ENCODE assay signal across 21 cellular contexts in the genomic region with DNA sequence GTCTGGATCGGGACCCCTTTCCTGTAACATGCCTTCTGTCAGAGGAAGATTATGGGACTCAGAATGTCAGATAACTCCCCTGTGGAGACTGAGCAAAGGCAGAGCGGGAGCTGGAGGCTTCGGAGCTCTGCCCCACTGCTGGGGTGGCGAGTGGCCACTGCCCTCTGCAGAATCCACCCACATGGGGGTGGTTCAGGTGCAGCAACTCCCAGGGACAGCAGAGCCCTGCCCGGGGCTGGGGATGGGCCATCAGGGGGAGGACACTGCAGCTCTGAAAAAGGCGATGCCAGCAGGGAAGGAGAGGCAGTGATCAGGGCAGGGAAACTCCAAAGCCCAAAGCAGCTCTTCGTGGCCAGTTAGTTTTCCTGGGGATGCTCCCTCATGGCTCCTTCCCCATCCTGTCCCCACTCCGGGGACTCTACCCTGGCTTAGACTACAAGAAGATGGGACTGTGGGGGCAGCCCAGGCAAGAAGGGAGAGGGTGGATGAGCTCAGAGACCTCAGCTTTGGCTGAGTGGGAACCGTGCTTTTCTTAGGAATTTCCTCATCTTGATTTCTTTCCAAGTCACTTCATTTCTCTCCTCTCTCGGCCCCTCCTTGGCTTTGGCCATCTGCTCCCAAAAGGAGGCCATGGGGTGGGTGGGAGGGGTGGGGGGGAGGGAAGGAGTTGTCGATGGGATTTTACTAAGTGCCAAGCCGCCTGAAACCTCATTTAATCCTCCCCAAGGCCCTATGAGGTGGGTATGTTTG. TPM values are rescaled to one million over a fixed set of nuclear protein-coding genes. Genes with fewer than 3 reads are reported as not detected.
DNase-seq lines count a peak whose midpoint lies in the region; ATAC-seq and TF ChIP-seq lines count a peak whose summit lies in the region.
"Had no signal": no experiment of that assay in that cellular context is flagged by ENCODE, and none has a peak within 500 bp of the region (broad histone marks: within the 10 kb centered on the region; RNA-seq: fewer than 3 reads in every experiment).

No MANE protein-coding gene starts in this region.

- no peak overlapping the region for H3K9ac ChIP-seq in SK-N-SH

- CTCF ChIA-PET in SK-N-SH (lab: Yijun Ruan, JAX) = interaction anchor here (1.0 to 3.9 kb wide), 2 partner anchors 12 to 18 kb away, joined by 3 to 32 read pairs; no protein-coding TSS in a partner anchor

- no peak overlapping the region for H3K27ac ChIP-seq in SK-N-SH (ENCODE audit: low read depth in 2 of 2, low read length in 1 of 2)
- H3K27ac ChIP-seq in WERI-Rb-1 = peak overlapping the region; percentile 58
- peak overlapping the region in 2 of 3 donors; percentile 10 to 33 for H3K27ac ChIP-seq in thyroid gland
- no peak overlapping the region for H3K27ac ChIP-seq in sigmoid colon
- H3K27ac ChIP-seq: foreskin keratinocyte, pancreas had no signal

- no peaks in the 10 kb centered on the region for H3F3A ChIP-seq in SK-N-SH (replicated peaks; ENCODE audit: insufficient read depth)

- in situ Hi-C loops in GM13976 (cut with MboI; ENCODE audit: low sequenced_read_pairs, unreplicated experiment) = no loop called here

- H3K4me3 ChIP-seq in SK-N-SH (ENCODE audit: low read depth in 2 of 2, low read length in 1 of 2) = no peak overlapping the region
- H3K4me3 ChIP-seq in WERI-Rb-1 (ENCODE audit: low read depth, low read length) = no peak overlapping the region
- H3K4me3 ChIP-seq in fibroblast of the aortic adventitia (ENCODE audit: low read depth, low read length) = no peak overlapping the region
- no peak overlapping the region for H3K4me3 ChIP-seq in thyroid gland (replicated peaks in 1 of 3)
- H3K4me3 ChIP-seq in sigmoid colon = no peak overlapping the region
- H3K4me3 ChIP-seq: pancreas, uterus had no signal

- no peak for ATAC-seq in SK-N-SH treated with all-trans-retinoic acid at 6 μM for 48 hours

- 82% methylated on average over 12 of the region's 12 CpGs for WGBS in SK-N-SH (ENCODE audit: low lambda C conversion rate)
- 47 to 59% methylated on average over 11 to 12 of the region's 12 CpGs for WGBS in thyroid gland, 2 donors
- WGBS in sigmoid colon, 2 donors = 76% methylated on average over 12 of the region's 12 CpGs

- no peak for TF ChIP-seq RAD21 in SK-N-SH (IDR thresholded peaks at IDR 0.05; ENCODE audit: low read length)

- intact Hi-C loops in thyroid gland (cut with DNase I) (no loop called here), sigmoid colon (cut with DNase I) (no loop called here)

- peaks cover 28% of the 10 kb centered on the region for H3K27me3 ChIP-seq in SK-N-SH (ENCODE audit: insufficient read depth)
- H3K27me3 ChIP-seq in WERI-Rb-1 (ENCODE audit: insufficient read depth, low read depth, severe bottlenecking) = peaks cover 3% of the 10 kb centered on the region
- peaks cover 18% of the 10 kb centered on the region for H3K27me3 ChIP-seq in thyroid gland
- H3K27me3 ChIP-seq in sigmoid colon = peaks cover 26 to 76% (median 55%) of the 10 kb centered on the region in 3 donors

- TF ChIP-seq CTCF in SK-N-SH (IDR thresholded peaks at IDR 0.05) (no peak), WERI-Rb-1 (IDR thresholded peaks at IDR 0.05; ENCODE audit: low read depth, low read length) (no peak), fibroblast of the aortic adventitia (IDR thresholded peaks at IDR 0.05; ENCODE audit: insufficient read depth, low read length) (no peak), thyroid gland (IDR thresholded peaks at IDR 0.05) (no peak), GM13976 (IDR thresholded peaks at IDR 0.05; ENCODE audit: borderline replicate concordance, control extremely low read depth, extremely low read depth, insufficient read depth, missing control alignments) (no peak), sigmoid colon (IDR thresholded peaks at IDR 0.05) (no peak)

- peak; percentile 42 for DNase-seq in SK-N-SH
- DNase-seq in WERI-Rb-1 = peak; percentile 41
- DNase-seq in fibroblast of the aortic adventitia (ENCODE audit: low read depth) = peak; percentile 66
- no peak for DNase-seq in thyroid gland
- DNase-seq in NCI-H2196 (lab: John Stamatoyannopoulos, UW; ENCODE audit: unreplicated experiment) = no peak
- DNase-seq in GM13976 (ENCODE audit: low spot score) = no peak
- DNase-seq in sigmoid colon = no peak
- DNase-seq: activated naive CD8-positive, alpha-beta T cell treated with anti-CD3 and anti-CD28 coated beads, Interleukin-2, amount 10 ng/mL, durations not matched to agents 7 days and 5 days; activated T-cell treated with anti-CD3 and anti-CD28 coated beads, Interleukin-2, amount 50 U/mL, for 24 hours; CD4-positive, alpha-beta memory T cell; effector CD8-positive, alpha-beta T cell; foreskin keratinocyte; NCI-H146; NCI-H526; stimulated activated naive CD4-positive, alpha-beta T cell had no signal

- H3K36me3 ChIP-seq in SK-N-SH (replicated peaks in 1 of 2; ENCODE audit: control insufficient read depth in 1 of 2, insufficient read depth in 2 of 2, low read length in 1 of 2) = no peaks in the 10 kb centered on the region
- no peaks in the 10 kb centered on the region; the same call in 1 of the 2 replicates for H3K36me3 ChIP-seq in WERI-Rb-1
- no peaks in the 10 kb centered on the region for H3K36me3 ChIP-seq in thyroid gland
- H3K36me3 ChIP-seq in sigmoid colon = no peaks in the 10 kb centered on the region
- H3K36me3 ChIP-seq: pancreas, uterus had no signal

- no peak overlapping the region for H3K4me2 ChIP-seq in SK-N-SH

- H4K20me1 ChIP-seq in SK-N-SH (ENCODE audit: insufficient read depth) = no peaks in the 10 kb centered on the region

- no peaks in the 10 kb centered on the region for H3K79me2 ChIP-seq in SK-N-SH (ENCODE audit: insufficient read depth)

- TF ChIP-seq EP300 in SK-N-SH (IDR thresholded peaks at IDR 0.05; ENCODE audit: borderline replicate concordance in 1 of 2, low read depth in 1 of 2, low read length in 1 of 2) (no peak), sigmoid colon (IDR thresholded peaks at IDR 0.05) (no peak)

- no peak overlapping the region for H2AFZ ChIP-seq in SK-N-SH (ENCODE audit: low read depth)

- POLR2A ChIA-PET in SK-N-SH (lab: Yijun Ruan, JAX) = no interaction called here

- no peaks in the 10 kb centered on the region for H3K9me2 ChIP-seq in SK-N-SH

- H3K4me1 ChIP-seq in SK-N-SH (ENCODE audit: control insufficient read depth in 1 of 2, insufficient read depth in 2 of 2, low read depth in 1 of 2, low read length in 1 of 2) (peaks cover 11 to 12% of the 10 kb centered on the region in 2 experiments; a peak in 2 of 4 replicates), thyroid gland (peaks cover 0 to 12% of the 10 kb centered on the region in 2 donors), sigmoid colon (peaks cover 0 to 17% (median 14%) of the 10 kb centered on the region in 4 donors)
- H3K4me1 ChIP-seq: foreskin keratinocyte had no signal

- TF ChIP-seq POLR2A in thyroid gland (IDR thresholded peaks at IDR 0.05) (no peak), sigmoid colon (IDR thresholded peaks at IDR 0.05) (no peak)

- no peaks in the 10 kb centered on the region for H3K9me3 ChIP-seq in SK-N-SH
- no peaks in the 10 kb centered on the region for H3K9me3 ChIP-seq in WERI-Rb-1 (ENCODE audit: severe bottlenecking)
- H3K9me3 ChIP-seq in thyroid gland = no peaks in the 10 kb centered on the region
- H3K9me3 ChIP-seq in sigmoid colon = no peaks in the 10 kb centered on the region
- H3K9me3 ChIP-seq: pancreas, uterus had no signal

TF ChIP-seq in SK-N-SH, 30 proteins besides CTCF, POLR2A, EP300 and RAD21:
- TF ChIP-seq CHD2 (IDR thresholded peaks at IDR 0.05; ENCODE audit: low read length, partially characterized antibody) = no peak
- TF ChIP-seq, protein P1, sequence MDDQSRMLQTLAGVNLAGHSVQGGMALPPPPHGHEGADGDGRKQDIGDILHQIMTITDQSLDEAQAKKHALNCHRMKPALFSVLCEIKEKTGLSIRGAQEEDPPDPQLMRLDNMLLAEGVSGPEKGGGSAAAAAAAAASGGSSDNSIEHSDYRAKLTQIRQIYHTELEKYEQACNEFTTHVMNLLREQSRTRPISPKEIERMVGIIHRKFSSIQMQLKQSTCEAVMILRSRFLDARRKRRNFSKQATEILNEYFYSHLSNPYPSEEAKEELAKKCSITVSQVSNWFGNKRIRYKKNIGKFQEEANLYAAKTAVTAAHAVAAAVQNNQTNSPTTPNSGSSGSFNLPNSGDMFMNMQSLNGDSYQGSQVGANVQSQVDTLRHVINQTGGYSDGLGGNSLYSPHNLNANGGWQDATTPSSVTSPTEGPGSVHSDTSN (IDR thresholded peaks at IDR 0.05) = no peak

TF ChIP-seq in SK-N-SH treated with all-trans-retinoic acid at 6 μM for 48 hours, 23 proteins besides CTCF, POLR2A, EP300 and RAD21:
- TF ChIP-seq RARB (CRISPR knock-in tag; IDR thresholded peaks at IDR 0.05) = no peak
- no peak for TF ChIP-seq ARNTL (CRISPR knock-in tag; IDR thresholded peaks at IDR 0.05; ENCODE audit: borderline replicate concordance, low read depth)
- TF ChIP-seq BACH2 (CRISPR knock-in tag; IDR thresholded peaks at IDR 0.05; ENCODE audit: borderline replicate concordance) = no peak

RNA-seq across cellular contexts. Expression of a gene that starts 4.0 kb away (rescaled TPM):
- 0.15 and 0.21 TPM in 2 replicates for polyA plus RNA-seq in SK-N-SH (2012; rRNA removed)
- polyA plus RNA-seq in SK-N-SH (2012; cell fraction: cytosol; rRNA removed) = 0.04 and 0.10 TPM in 2 replicates
- 0.12 and 0.31 TPM in 2 replicates for polyA plus RNA-seq in SK-N-SH (2012; cell fraction: nucleus; rRNA removed)
- not detected in 2 replicates for total RNA-seq in fibroblast of the aortic adventitia (ENCODE audit: low replicate concordance)
- 10 to 100 TPM; 22.7 to 56.5 (median 26.3) TPM for total RNA-seq in thyroid gland
- total RNA-seq in sigmoid colon = 1 to 10 TPM in 2 of 4 donors, not detected in 2; 2.1 to 3.3 TPM
- 100 to 1,000 TPM in 2 of 3 donors, 10 to 100 TPM in 1; 91.3 to 300 (median 194) TPM for polyA plus RNA-seq in sigmoid colon
- total RNA-seq: activated naive CD8-positive, alpha-beta T cell treated with anti-CD3 and anti-CD28 coated beads, Interleukin-2, amount 10 ng/mL, durations not matched to agents 7 days and 5 days; bronchial epithelial cell; CD4-positive, alpha-beta memory T cell; Daoy; foreskin keratinocyte; M059J had no signal
- polyA plus RNA-seq: CD4-positive, alpha-beta memory T cell; foreskin keratinocyte had no signal

Comparison
In these comparisons a context has a peak if more than half of its experiments do, and no peak if none do; other contexts are left out.
1. DNase-seq: peak in SK-N-SH (single experiment), WERI-Rb-1 (single experiment) and fibroblast of the aortic adventitia (single experiment); none in thyroid gland (0 of 2), NCI-H2196 (single experiment), GM13976 (single experiment) and sigmoid colon (single experiment).
2. H3K27ac ChIP-seq: peak in WERI-Rb-1 (single experiment) and thyroid gland (2 of 3); none in SK-N-SH (0 of 2) and sigmoid colon (0 of 4).
3. RNA of a gene that starts 4.0 kb away (total RNA-seq): 22.7 to 56.5 TPM in thyroid gland; 2.1 to 3.3 TPM in sigmoid colon and not detected in fibroblast of the aortic adventitia; every median in the first group is over 4 times any median in the second.